In the genomic region with DNA sequence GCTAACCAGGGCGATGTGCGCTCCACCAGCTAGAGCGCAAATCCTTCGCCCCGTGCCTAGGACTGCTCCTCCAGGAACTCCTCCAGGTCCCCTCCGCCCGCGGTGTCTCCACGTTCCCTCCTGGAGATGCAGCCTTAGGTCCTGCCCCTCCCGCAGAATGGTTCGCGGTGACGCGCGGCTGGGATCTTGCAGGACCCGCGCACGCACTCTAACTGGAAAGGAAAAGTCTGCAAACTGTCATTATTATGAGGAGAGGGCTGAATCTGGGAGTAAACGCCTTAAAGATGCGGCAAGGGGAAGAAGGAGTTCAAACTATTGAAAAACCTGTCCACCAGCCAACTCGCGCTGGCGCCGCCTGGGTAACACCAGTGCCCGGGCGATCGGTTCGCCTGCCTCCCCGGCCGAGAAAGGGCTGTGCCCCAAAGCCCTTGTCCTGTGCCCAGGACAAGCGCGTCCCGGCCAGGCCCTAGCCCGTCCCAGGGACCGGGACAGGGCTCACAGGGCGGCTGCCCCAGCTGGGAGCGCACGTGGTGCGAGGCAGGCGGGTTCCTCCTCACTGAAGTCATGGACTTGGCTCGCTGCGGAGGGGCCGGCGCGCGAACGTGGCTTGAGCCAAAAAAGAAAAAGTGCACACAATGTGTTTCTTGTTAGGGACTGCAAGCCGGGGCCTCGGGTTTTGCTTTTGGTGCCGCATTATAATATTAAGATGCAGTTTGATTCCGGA, we compare ENCODE assay signal across 8 cellular contexts. TPM values are rescaled to one million over a fixed set of nuclear protein-coding genes. Genes with fewer than 3 reads are reported as not detected.
DNase-seq lines count a peak whose midpoint lies in the region; ATAC-seq and TF ChIP-seq lines count a peak whose summit lies in the region.

No MANE protein-coding gene starts in this region.

- TF ChIP-seq CTCF in WTC11 (IDR thresholded peaks at IDR 0.05) (no peak), GM20000 (IDR thresholded peaks at IDR 0.05; ENCODE audit: extremely low read depth, missing control alignments) (no peak)

- CTCF ChIA-PET in WTC11 (lab: Charles Lee), result interaction anchor here (1.5 to 2.5 kb wide), 5 partner anchors 17 to 92 kb away, joined by 4 to 13 read pairs (median 4); no protein-coding TSS in a partner anchor

- H3K27ac Mint-ChIP-seq in WTC11, result no peak overlapping the region; the same call in 1 of the 2 replicates

- peaks cover 57% of the 10 kb centered on the region for H3K27me3 Mint-ChIP-seq in WTC11 (ENCODE audit: low read depth)

- POLR2A ChIA-PET in WTC11 (lab: Charles Lee), result no interaction called here

- peaks cover 38% of the 10 kb centered on the region for H3K4me1 Mint-ChIP-seq in WTC11

- intact Hi-C loops in Right ventricle myocardium inferior (cut with DNase I), result loop anchor here (5.0 kb wide), 2 partner anchors 199 to 539 kb away; no protein-coding TSS in a partner anchor

- H3K36me3 Mint-ChIP-seq in WTC11, result peaks cover 18% of the 10 kb centered on the region

- DNase-seq in Ammon's horn (ENCODE audit: low spot score), result peak; percentile 93
- DNase-seq in WTC11 (ENCODE audit: low spot score), result peak; percentile 48
- peak; percentile 92 for DNase-seq in Right ventricle myocardium inferior (ENCODE audit: missing footprints)
- DNase-seq in nucleus accumbens (lab: John Stamatoyannopoulos, UW), result peak in 54 of 56 donors; percentile 10 to 91 (median 81)
- no peak for DNase-seq in GM20000 (ENCODE audit: low spot score)
- DNase-seq in activated CD8-positive, alpha-beta memory T cell treated with anti-CD3 and anti-CD28 coated beads for 24 hours, result no peak

- peaks cover 15% of the 10 kb centered on the region for H3K9me3 Mint-ChIP-seq in WTC11

- peak overlapping the region; percentile 70 for H3K4me3 Mint-ChIP-seq in WTC11

- ATAC-seq in WTC11, result peak; percentile 7
- peak; percentile 78 for ATAC-seq in Right ventricle myocardium inferior
- ATAC-seq in HG02642 (IDR thresholded peaks at IDR 0.05; ENCODE audit: poor library complexity, unreplicated experiment), result no peak
- ATAC-seq in GM18511 (IDR thresholded peaks at IDR 0.05; ENCODE audit: unreplicated experiment), result no peak

TF ChIP-seq in WTC11, 78 proteins besides CTCF, POLR2A, EP300 and RAD21:
- TF ChIP-seq, protein P1, sequence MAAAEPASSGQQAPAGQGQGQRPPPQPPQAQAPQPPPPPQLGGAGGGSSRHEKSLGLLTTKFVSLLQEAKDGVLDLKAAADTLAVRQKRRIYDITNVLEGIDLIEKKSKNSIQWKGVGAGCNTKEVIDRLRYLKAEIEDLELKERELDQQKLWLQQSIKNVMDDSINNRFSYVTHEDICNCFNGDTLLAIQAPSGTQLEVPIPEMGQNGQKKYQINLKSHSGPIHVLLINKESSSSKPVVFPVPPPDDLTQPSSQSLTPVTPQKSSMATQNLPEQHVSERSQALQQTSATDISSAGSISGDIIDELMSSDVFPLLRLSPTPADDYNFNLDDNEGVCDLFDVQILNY (CRISPR knock-in tag; IDR thresholded peaks at IDR 0.05), result 0 out of 2 replicates have a peak, but pooled peaks have one; percentile 31
- TF ChIP-seq RELA (CRISPR knock-in tag; IDR thresholded peaks at IDR 0.05; ENCODE audit: borderline replicate concordance), result 0 out of 2 replicates have a peak, but pooled peaks have one; percentile 79
- TF ChIP-seq, protein P2, sequence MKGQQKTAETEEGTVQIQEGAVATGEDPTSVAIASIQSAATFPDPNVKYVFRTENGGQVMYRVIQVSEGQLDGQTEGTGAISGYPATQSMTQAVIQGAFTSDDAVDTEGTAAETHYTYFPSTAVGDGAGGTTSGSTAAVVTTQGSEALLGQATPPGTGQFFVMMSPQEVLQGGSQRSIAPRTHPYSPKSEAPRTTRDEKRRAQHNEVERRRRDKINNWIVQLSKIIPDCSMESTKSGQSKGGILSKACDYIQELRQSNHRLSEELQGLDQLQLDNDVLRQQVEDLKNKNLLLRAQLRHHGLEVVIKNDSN (CRISPR knock-in tag; IDR thresholded peaks at IDR 0.05), result peak; percentile 72
- TF ChIP-seq ESRRA (CRISPR knock-in tag; IDR thresholded peaks at IDR 0.05; ENCODE audit: borderline replicate concordance), result no peak
- TF ChIP-seq, protein P3, sequence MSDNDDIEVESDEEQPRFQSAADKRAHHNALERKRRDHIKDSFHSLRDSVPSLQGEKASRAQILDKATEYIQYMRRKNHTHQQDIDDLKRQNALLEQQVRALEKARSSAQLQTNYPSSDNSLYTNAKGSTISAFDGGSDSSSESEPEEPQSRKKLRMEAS (CRISPR knock-in tag; IDR thresholded peaks at IDR 0.05), result peak; percentile 93
- TF ChIP-seq MXD4 (CRISPR knock-in tag; IDR thresholded peaks at IDR 0.05; ENCODE audit: borderline replicate concordance), result no peak
- TF ChIP-seq, protein P4, sequence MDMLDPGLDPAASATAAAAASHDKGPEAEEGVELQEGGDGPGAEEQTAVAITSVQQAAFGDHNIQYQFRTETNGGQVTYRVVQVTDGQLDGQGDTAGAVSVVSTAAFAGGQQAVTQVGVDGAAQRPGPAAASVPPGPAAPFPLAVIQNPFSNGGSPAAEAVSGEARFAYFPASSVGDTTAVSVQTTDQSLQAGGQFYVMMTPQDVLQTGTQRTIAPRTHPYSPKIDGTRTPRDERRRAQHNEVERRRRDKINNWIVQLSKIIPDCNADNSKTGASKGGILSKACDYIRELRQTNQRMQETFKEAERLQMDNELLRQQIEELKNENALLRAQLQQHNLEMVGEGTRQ (CRISPR knock-in tag; IDR thresholded peaks at IDR 0.05), result peak; percentile 60
- no peak for TF ChIP-seq RORB (CRISPR knock-in tag; IDR thresholded peaks at IDR 0.05)
- TF ChIP-seq, protein P5, sequence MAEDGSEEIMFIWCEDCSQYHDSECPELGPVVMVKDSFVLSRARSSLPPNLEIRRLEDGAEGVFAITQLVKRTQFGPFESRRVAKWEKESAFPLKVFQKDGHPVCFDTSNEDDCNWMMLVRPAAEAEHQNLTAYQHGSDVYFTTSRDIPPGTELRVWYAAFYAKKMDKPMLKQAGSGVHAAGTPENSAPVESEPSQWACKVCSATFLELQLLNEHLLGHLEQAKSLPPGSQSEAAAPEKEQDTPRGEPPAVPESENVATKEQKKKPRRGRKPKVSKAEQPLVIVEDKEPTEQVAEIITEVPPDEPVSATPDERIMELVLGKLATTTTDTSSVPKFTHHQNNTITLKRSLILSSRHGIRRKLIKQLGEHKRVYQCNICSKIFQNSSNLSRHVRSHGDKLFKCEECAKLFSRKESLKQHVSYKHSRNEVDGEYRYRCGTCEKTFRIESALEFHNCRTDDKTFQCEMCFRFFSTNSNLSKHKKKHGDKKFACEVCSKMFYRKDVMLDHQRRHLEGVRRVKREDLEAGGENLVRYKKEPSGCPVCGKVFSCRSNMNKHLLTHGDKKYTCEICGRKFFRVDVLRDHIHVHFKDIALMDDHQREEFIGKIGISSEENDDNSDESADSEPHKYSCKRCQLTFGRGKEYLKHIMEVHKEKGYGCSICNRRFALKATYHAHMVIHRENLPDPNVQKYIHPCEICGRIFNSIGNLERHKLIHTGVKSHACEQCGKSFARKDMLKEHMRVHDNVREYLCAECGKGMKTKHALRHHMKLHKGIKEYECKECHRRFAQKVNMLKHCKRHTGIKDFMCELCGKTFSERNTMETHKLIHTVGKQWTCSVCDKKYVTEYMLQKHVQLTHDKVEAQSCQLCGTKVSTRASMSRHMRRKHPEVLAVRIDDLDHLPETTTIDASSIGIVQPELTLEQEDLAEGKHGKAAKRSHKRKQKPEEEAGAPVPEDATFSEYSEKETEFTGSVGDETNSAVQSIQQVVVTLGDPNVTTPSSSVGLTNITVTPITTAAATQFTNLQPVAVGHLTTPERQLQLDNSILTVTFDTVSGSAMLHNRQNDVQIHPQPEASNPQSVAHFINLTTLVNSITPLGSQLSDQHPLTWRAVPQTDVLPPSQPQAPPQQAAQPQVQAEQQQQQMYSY (CRISPR knock-in tag; IDR thresholded peaks at IDR 0.05), result no peak
- TF ChIP-seq GTF2I (CRISPR knock-in tag; conservative IDR thresholded peaks at IDR 0.05), result no peak
- TF ChIP-seq, protein P6, sequence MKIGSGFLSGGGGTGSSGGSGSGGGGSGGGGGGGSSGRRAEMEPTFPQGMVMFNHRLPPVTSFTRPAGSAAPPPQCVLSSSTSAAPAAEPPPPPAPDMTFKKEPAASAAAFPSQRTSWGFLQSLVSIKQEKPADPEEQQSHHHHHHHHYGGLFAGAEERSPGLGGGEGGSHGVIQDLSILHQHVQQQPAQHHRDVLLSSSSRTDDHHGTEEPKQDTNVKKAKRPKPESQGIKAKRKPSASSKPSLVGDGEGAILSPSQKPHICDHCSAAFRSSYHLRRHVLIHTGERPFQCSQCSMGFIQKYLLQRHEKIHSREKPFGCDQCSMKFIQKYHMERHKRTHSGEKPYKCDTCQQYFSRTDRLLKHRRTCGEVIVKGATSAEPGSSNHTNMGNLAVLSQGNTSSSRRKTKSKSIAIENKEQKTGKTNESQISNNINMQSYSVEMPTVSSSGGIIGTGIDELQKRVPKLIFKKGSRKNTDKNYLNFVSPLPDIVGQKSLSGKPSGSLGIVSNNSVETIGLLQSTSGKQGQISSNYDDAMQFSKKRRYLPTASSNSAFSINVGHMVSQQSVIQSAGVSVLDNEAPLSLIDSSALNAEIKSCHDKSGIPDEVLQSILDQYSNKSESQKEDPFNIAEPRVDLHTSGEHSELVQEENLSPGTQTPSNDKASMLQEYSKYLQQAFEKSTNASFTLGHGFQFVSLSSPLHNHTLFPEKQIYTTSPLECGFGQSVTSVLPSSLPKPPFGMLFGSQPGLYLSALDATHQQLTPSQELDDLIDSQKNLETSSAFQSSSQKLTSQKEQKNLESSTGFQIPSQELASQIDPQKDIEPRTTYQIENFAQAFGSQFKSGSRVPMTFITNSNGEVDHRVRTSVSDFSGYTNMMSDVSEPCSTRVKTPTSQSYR (CRISPR knock-in tag; IDR thresholded peaks at IDR 0.05), result no peak
- TF ChIP-seq ZNF232 (CRISPR knock-in tag; IDR thresholded peaks at IDR 0.05), result no peak
- no peak for TF ChIP-seq PRRX2 (CRISPR knock-in tag; IDR thresholded peaks at IDR 0.05)
- TF ChIP-seq ZNF121 (CRISPR knock-in tag; IDR thresholded peaks at IDR 0.05), result no peak
- peak; percentile 14; the same call in 1 of the 2 replicates for TF ChIP-seq TEAD1 (CRISPR knock-in tag; IDR thresholded peaks at IDR 0.05)
- TF ChIP-seq, protein P7, sequence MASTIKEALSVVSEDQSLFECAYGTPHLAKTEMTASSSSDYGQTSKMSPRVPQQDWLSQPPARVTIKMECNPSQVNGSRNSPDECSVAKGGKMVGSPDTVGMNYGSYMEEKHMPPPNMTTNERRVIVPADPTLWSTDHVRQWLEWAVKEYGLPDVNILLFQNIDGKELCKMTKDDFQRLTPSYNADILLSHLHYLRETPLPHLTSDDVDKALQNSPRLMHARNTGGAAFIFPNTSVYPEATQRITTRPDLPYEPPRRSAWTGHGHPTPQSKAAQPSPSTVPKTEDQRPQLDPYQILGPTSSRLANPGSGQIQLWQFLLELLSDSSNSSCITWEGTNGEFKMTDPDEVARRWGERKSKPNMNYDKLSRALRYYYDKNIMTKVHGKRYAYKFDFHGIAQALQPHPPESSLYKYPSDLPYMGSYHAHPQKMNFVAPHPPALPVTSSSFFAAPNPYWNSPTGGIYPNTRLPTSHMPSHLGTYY (CRISPR knock-in tag; IDR thresholded peaks at IDR 0.05), result no peak
- no peak for TF ChIP-seq NR1H2 (CRISPR knock-in tag; IDR thresholded peaks at IDR 0.05)
TF ChIP-seq in WTC11: peak in this region for 6.

RNA-seq across cellular contexts. Expression of a gene that starts 5.5 kb away (rescaled TPM):
- 38.6 to 55.0 TPM (median 47.0 TPM) in 3 replicates for total RNA-seq in WTC11 (2021)
- 31.3 TPM for total RNA-seq in Right ventricle myocardium inferior

Comparison
In these comparisons a context has a peak if more than half of its experiments do, and no peak if none do; other contexts are left out.
1. DNase-seq: peak in Ammon's horn (single experiment), WTC11 (single experiment), Right ventricle myocardium inferior (single experiment) and nucleus accumbens (54 of 56); none in GM20000 (single experiment) and activated CD8-positive, alpha-beta memory T cell treated with anti-CD3 and anti-CD28 coated beads for 24 hours (single experiment).
2. ATAC-seq: peak in WTC11 (single experiment) and Right ventricle myocardium inferior (single experiment); none in HG02642 (single experiment) and GM18511 (single experiment).